11 cellular contexts compared by ENCODE assay signal in the genomic region with DNA sequence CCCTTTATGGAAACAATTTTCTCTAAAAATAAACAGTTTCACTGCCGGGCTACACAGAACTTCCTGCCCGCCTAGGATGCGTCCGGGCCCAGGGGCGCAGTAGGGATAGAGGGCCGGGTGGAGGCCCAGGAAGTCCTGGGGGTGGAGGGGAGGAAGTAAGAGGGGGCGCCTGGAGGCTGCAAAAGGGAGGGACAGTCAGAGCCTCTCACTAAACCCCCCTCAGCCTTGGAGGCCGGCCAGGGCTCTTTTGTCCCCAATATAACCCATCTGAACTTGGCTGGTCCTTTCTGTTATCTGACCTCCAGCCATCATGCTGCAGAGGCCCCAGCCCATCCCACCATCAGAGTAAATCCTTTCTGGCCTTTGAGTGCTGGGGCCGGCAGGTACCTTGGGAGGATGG. TPM values are rescaled to one million over a fixed set of nuclear protein-coding genes. Genes with fewer than 3 reads are reported as not detected.
DNase-seq lines count a peak whose midpoint lies in the region; ATAC-seq and TF ChIP-seq lines count a peak whose summit lies in the region.
"Had no signal": no experiment of that assay in that cellular context is flagged by ENCODE, and none has a peak within 500 bp of the region (broad histone marks: within the 10 kb centered on the region; RNA-seq: fewer than 3 reads in every experiment).

No MANE protein-coding gene starts in this region.

- H3K4ac ChIP-seq in mesendoderm (ENCODE audit: low read depth, low read length): no peak overlapping the region

- H3K4me2 ChIP-seq in mesendoderm (ENCODE audit: low read length): no peak overlapping the region

- H3K79me1 ChIP-seq in mesendoderm (ENCODE audit: low read length): peaks cover 5% of the 10 kb centered on the region

- intact Hi-C loops in activated naive CD4-positive, alpha-beta T cell treated with anti-CD3 and anti-CD28 coated beads for 36 hours (cut with micrococcal nuclease): loop anchor here (5.0 kb wide), 2 partner anchors 47 to 258 kb away; no protein-coding TSS in a partner anchor
- intact Hi-C loops in breast epithelium (cut with DNase I; ENCODE audit: low total_unique reads): no loop called here
- intact Hi-C loops in upper lobe of right lung (cut with DNase I): no loop called here

- CTCF ChIA-PET in activated naive CD4-positive, alpha-beta T cell treated with anti-CD3 and anti-CD28 coated beads for 36 hours (lab: Charles Lee): no interaction called here
- CTCF ChIA-PET in activated CD4-positive, alpha-beta memory T cell treated with anti-CD3 and anti-CD28 coated beads, Interleukin-2, amount 10 ng/mL, durations not matched to agents 7 days and 5 days (lab: Charles Lee): no interaction called here

- H3K4me1 ChIP-seq in breast epithelium (peaks cover 3 to 10% of the 10 kb centered on the region in 2 donors), mesendoderm (ENCODE audit: control insufficient read depth, low read depth, low read length) (peaks cover 2% of the 10 kb centered on the region), upper lobe of right lung (peaks cover 55% of the 10 kb centered on the region)

- H3K4me3 Mint-ChIP-seq in activated naive CD4-positive, alpha-beta T cell treated with anti-CD3 and anti-CD28 coated beads for 36 hours: no peak overlapping the region
- no peak overlapping the region for H3K4me3 Mint-ChIP-seq in stimulated activated memory B cell treated with anti-CD40 and anti-IgM and Interleukin-4, amounts not matched to agents 10 μg/mL and 1 μg/mL and 100 μg/mL, for 72 hours
- H3K4me3 Mint-ChIP-seq in activated CD4-positive, alpha-beta memory T cell treated with anti-CD3 and anti-CD28 coated beads, Interleukin-2, amount 10 ng/mL, durations not matched to agents 7 days and 5 days: no peak overlapping the region

- no peaks in the 10 kb centered on the region for H3K9me3 Mint-ChIP-seq in activated naive CD4-positive, alpha-beta T cell treated with anti-CD3 and anti-CD28 coated beads for 36 hours
- H3K9me3 Mint-ChIP-seq in stimulated activated memory B cell treated with anti-CD40 and anti-IgM and Interleukin-4, amounts not matched to agents 10 μg/mL and 1 μg/mL and 100 μg/mL, for 72 hours: no peaks in the 10 kb centered on the region
- no peaks in the 10 kb centered on the region for H3K9me3 Mint-ChIP-seq in activated CD4-positive, alpha-beta memory T cell treated with anti-CD3 and anti-CD28 coated beads, Interleukin-2, amount 10 ng/mL, durations not matched to agents 7 days and 5 days
- H3K9me3 Mint-ChIP-seq: activated T-helper 2 cell treated with anti-CD3 and anti-CD28 coated beads, Interferon-gamma antibody, Interleukin-2, Interleukin-4, amounts not matched to agents 10 μg/mL and 5 μg/mL and 100 μg/mL, durations not matched to agents 14 hours and 24 hours and 36 hours had no signal

- H3K27ac ChIP-seq in breast epithelium: peak overlapping the region; percentile 61 to 77
- no peak overlapping the region for H3K27ac ChIP-seq in mesendoderm (ENCODE audit: low read depth, low read length)
- H3K27ac ChIP-seq in upper lobe of right lung: peak overlapping the region; percentile 36

- H3K27me3 ChIP-seq in breast epithelium (no peaks in the 10 kb centered on the region), mesendoderm (ENCODE audit: insufficient read depth, low read length, poor library complexity) (no peaks in the 10 kb centered on the region), upper lobe of right lung (no peaks in the 10 kb centered on the region)

- H3K9me3 ChIP-seq in breast epithelium (no peaks in the 10 kb centered on the region), upper lobe of right lung (no peaks in the 10 kb centered on the region)

- no peaks in the 10 kb centered on the region for H3K36me3 Mint-ChIP-seq in activated naive CD4-positive, alpha-beta T cell treated with anti-CD3 and anti-CD28 coated beads for 36 hours (ENCODE audit: low read depth)
- H3K36me3 Mint-ChIP-seq in stimulated activated memory B cell treated with anti-CD40 and anti-IgM and Interleukin-4, amounts not matched to agents 10 μg/mL and 1 μg/mL and 100 μg/mL, for 72 hours: no peaks in the 10 kb centered on the region
- H3K36me3 Mint-ChIP-seq in activated CD4-positive, alpha-beta memory T cell treated with anti-CD3 and anti-CD28 coated beads, Interleukin-2, amount 10 ng/mL, durations not matched to agents 7 days and 5 days (ENCODE audit: low read depth): no peaks in the 10 kb centered on the region

- no peak overlapping the region for H2BK15ac ChIP-seq in mesendoderm (replicated peaks; ENCODE audit: low read depth)

- no peak overlapping the region for H2AK5ac ChIP-seq in mesendoderm (ENCODE audit: low read length)

- H3K23ac ChIP-seq in mesendoderm (ENCODE audit: low read length): no peak overlapping the region

- peaks cover 6% of the 10 kb centered on the region for H3K4me1 Mint-ChIP-seq in activated naive CD4-positive, alpha-beta T cell treated with anti-CD3 and anti-CD28 coated beads for 36 hours (ENCODE audit: low read depth)
- H3K4me1 Mint-ChIP-seq in stimulated activated memory B cell treated with anti-CD40 and anti-IgM and Interleukin-4, amounts not matched to agents 10 μg/mL and 1 μg/mL and 100 μg/mL, for 72 hours: peaks cover 11% of the 10 kb centered on the region
- H3K4me1 Mint-ChIP-seq in activated CD4-positive, alpha-beta memory T cell treated with anti-CD3 and anti-CD28 coated beads, Interleukin-2, amount 10 ng/mL, durations not matched to agents 7 days and 5 days: peaks cover 17% of the 10 kb centered on the region

- H3K4me3 ChIP-seq in breast epithelium (peak overlapping the region; percentile 59 to 93 (median 80)), mesendoderm (ENCODE audit: low read length) (no peak overlapping the region), upper lobe of right lung (peak overlapping the region; percentile 63)

- H3K27me3 Mint-ChIP-seq in activated naive CD4-positive, alpha-beta T cell treated with anti-CD3 and anti-CD28 coated beads for 36 hours (ENCODE audit: low read depth): peaks cover 12% of the 10 kb centered on the region
- H3K27me3 Mint-ChIP-seq in stimulated activated memory B cell treated with anti-CD40 and anti-IgM and Interleukin-4, amounts not matched to agents 10 μg/mL and 1 μg/mL and 100 μg/mL, for 72 hours: peaks cover 37% of the 10 kb centered on the region
- H3K27me3 Mint-ChIP-seq in activated CD4-positive, alpha-beta memory T cell treated with anti-CD3 and anti-CD28 coated beads, Interleukin-2, amount 10 ng/mL, durations not matched to agents 7 days and 5 days: peaks cover 16% of the 10 kb centered on the region

- peaks cover 1% of the 10 kb centered on the region for H3K79me2 ChIP-seq in mesendoderm (ENCODE audit: control insufficient read depth, insufficient read depth, low read length)

- H2BK5ac ChIP-seq in mesendoderm (ENCODE audit: low read length): no peak overlapping the region

- peak overlapping the region; percentile 70 for H3K56ac ChIP-seq in mesendoderm (ENCODE audit: low read length)

- H2BK120ac ChIP-seq in mesendoderm (ENCODE audit: low read depth, low read length): no peak overlapping the region

- H4K5ac ChIP-seq in mesendoderm (ENCODE audit: low read length): no peak overlapping the region

- no peak for ATAC-seq in upper lobe of right lung
- ATAC-seq in stimulated activated memory B cell treated with anti-CD40 and anti-IgM and Interleukin-4, amounts not matched to agents 10 μg/mL and 1 μg/mL and 100 μg/mL, for 72 hours: no peak

- WGBS in mesendoderm (ENCODE audit: extremely low coverage, insufficient coverage, low lambda C conversion rate): no CpG with 5 or more reads among the region's 9 CpGs

- H3K18ac ChIP-seq in mesendoderm (ENCODE audit: low read length): no peak overlapping the region

- TF ChIP-seq CTCF in breast epithelium (IDR thresholded peaks at IDR 0.05) (no peak), upper lobe of right lung (IDR thresholded peaks at IDR 0.05) (no peak)

- POLR2A ChIA-PET in activated CD4-positive, alpha-beta memory T cell treated with anti-CD3 and anti-CD28 coated beads, Interleukin-2, amount 10 ng/mL, durations not matched to agents 7 days and 5 days (lab: Charles Lee): no interaction called here

- H3K36me3 ChIP-seq in breast epithelium: peaks cover 9% of the 10 kb centered on the region
- H3K36me3 ChIP-seq in mesendoderm (ENCODE audit: control insufficient read depth, insufficient read depth, low read length): peaks cover 9% of the 10 kb centered on the region
- H3K36me3 ChIP-seq in upper lobe of right lung: peaks cover 43% of the 10 kb centered on the region

- H4K8ac ChIP-seq in mesendoderm (ENCODE audit: low read depth, low read length): no peak overlapping the region

- DNase-seq in activated naive CD4-positive, alpha-beta T cell treated with anti-CD3 and anti-CD28 coated beads for 36 hours: peak; percentile 9
- no peak for DNase-seq in activated naive CD4-positive, alpha-beta T cell (lab: John Stamatoyannopoulos, UW)
- no peak for DNase-seq in breast epithelium (ENCODE audit: low spot score in 2 of 2)
- DNase-seq in mesendoderm: no peak
- no peak for DNase-seq in upper lobe of right lung
- DNase-seq in activated CD4-positive, alpha-beta memory T cell treated with anti-CD3 and anti-CD28 coated beads, Interleukin-2, amount 10 ng/mL, durations not matched to agents 7 days and 5 days: no peak
- no peak for DNase-seq in mucosa of gallbladder (ENCODE audit: low spot score)
- DNase-seq: AML-193 had no signal

- no peak for TF ChIP-seq POLR2A in breast epithelium (IDR thresholded peaks at IDR 0.05)

- no peak overlapping the region for H3K9ac ChIP-seq in mesendoderm (ENCODE audit: low read length)

- H3K27ac Mint-ChIP-seq in activated naive CD4-positive, alpha-beta T cell treated with anti-CD3 and anti-CD28 coated beads for 36 hours: no peak overlapping the region
- no peak overlapping the region for H3K27ac Mint-ChIP-seq in stimulated activated memory B cell treated with anti-CD40 and anti-IgM and Interleukin-4, amounts not matched to agents 10 μg/mL and 1 μg/mL and 100 μg/mL, for 72 hours
- no peak overlapping the region for H3K27ac Mint-ChIP-seq in activated CD4-positive, alpha-beta memory T cell treated with anti-CD3 and anti-CD28 coated beads, Interleukin-2, amount 10 ng/mL, durations not matched to agents 7 days and 5 days
- H3K27ac Mint-ChIP-seq: activated T-helper 2 cell treated with anti-CD3 and anti-CD28 coated beads, Interferon-gamma antibody, Interleukin-2, Interleukin-4, amounts not matched to agents 10 μg/mL and 5 μg/mL and 100 μg/mL, durations not matched to agents 14 hours and 24 hours and 36 hours had no signal

RNA-seq across cellular contexts. Expression of a gene that starts 2.2 kb away (rescaled TPM):
- total RNA-seq in activated naive CD4-positive, alpha-beta T cell treated with anti-CD3 and anti-CD28 coated beads for 36 hours: 1 to 10 TPM; 1.5 to 2.0 TPM
- total RNA-seq in breast epithelium (100 to 1,000 TPM; 142 to 477 (median 197) TPM), upper lobe of right lung (268 TPM), mucosa of gallbladder (225 TPM)
- polyA plus RNA-seq in mesendoderm (2013, experiment 1 of 2): 35.4 TPM
- 33.2 TPM for polyA plus RNA-seq in mesendoderm (2013, experiment 2 of 2)
- total RNA-seq in activated CD4-positive, alpha-beta memory T cell treated with anti-CD3 and anti-CD28 coated beads, Interleukin-2, amount 10 ng/mL, durations not matched to agents 7 days and 5 days: 1 to 10 TPM; 2.3 to 2.8 TPM

RNA-seq across cellular contexts. Expression of a gene that starts 39.6 kb away (rescaled TPM):
- 100 to 1,000 TPM in 1 of 2 experiments, 10 to 100 TPM in 1; 94.7 to 102 TPM for total RNA-seq in activated naive CD4-positive, alpha-beta T cell treated with anti-CD3 and anti-CD28 coated beads for 36 hours
- 1 to 10 TPM in 2 of 3 donors, under 1 TPM in 1; 0.66 to 4.8 (median 2.3) TPM for total RNA-seq in breast epithelium
- 14.8 TPM for polyA plus RNA-seq in mesendoderm (2013, experiment 1 of 2)
- polyA plus RNA-seq in mesendoderm (2013, experiment 2 of 2): 14.2 TPM
- total RNA-seq in upper lobe of right lung: 1.1 TPM
- 10 to 100 TPM; 68.2 to 72.1 TPM for total RNA-seq in activated CD4-positive, alpha-beta memory T cell treated with anti-CD3 and anti-CD28 coated beads, Interleukin-2, amount 10 ng/mL, durations not matched to agents 7 days and 5 days
- total RNA-seq in mucosa of gallbladder: 2.1 TPM

RNA-seq across cellular contexts. Expression of a gene that starts 44.2 kb away (rescaled TPM):
- not detected for total RNA-seq in activated naive CD4-positive, alpha-beta T cell treated with anti-CD3 and anti-CD28 coated beads for 36 hours
- total RNA-seq in breast epithelium: 10 to 100 TPM in 1 of 3 donors, under 1 TPM in 1, not detected in 1; 0.44 to 17.9 TPM
- not detected for polyA plus RNA-seq in mesendoderm (2013, experiment 1 of 2)
- not detected for polyA plus RNA-seq in mesendoderm (2013, experiment 2 of 2)
- total RNA-seq in upper lobe of right lung: not detected
- not detected for total RNA-seq in activated CD4-positive, alpha-beta memory T cell treated with anti-CD3 and anti-CD28 coated beads, Interleukin-2, amount 10 ng/mL, durations not matched to agents 7 days and 5 days
- 0.95 TPM for total RNA-seq in mucosa of gallbladder
- total RNA-seq: activated T-helper 2 cell treated with anti-CD3 and anti-CD28 coated beads, Interferon-gamma antibody, Interleukin-2, Interleukin-4, amounts not matched to agents 10 μg/mL and 5 μg/mL and 100 μg/mL, durations not matched to agents 14 hours and 24 hours and 36 hours; SK-MEL-5 had no signal

Comparison
In these comparisons a context has a peak if more than half of its experiments do, and no peak if none do; other contexts are left out.
1. RNA of a gene that starts 2.2 kb away (total RNA-seq): 268 TPM in upper lobe of right lung (single experiment), 225 TPM in mucosa of gallbladder (single experiment) and 142 to 477 TPM in breast epithelium; 2.3 to 2.8 TPM in activated CD4-positive, alpha-beta memory T cell treated with anti-CD3 and anti-CD28 coated beads, Interleukin-2, amount 10 ng/mL, durations not matched to agents 7 days and 5 days and 1.5 to 2.0 TPM in activated naive CD4-positive, alpha-beta T cell treated with anti-CD3 and anti-CD28 coated beads for 36 hours; every median in the first group is over 10 times any median in the second.
2. RNA of a gene that starts 39.6 kb away (total RNA-seq): 94.7 to 102 TPM in activated naive CD4-positive, alpha-beta T cell treated with anti-CD3 and anti-CD28 coated beads for 36 hours and 68.2 to 72.1 TPM in activated CD4-positive, alpha-beta memory T cell treated with anti-CD3 and anti-CD28 coated beads, Interleukin-2, amount 10 ng/mL, durations not matched to agents 7 days and 5 days; 0.66 to 4.8 TPM in breast epithelium, 2.1 TPM in mucosa of gallbladder (single experiment) and 1.1 TPM in upper lobe of right lung (single experiment); every median in the first group is over 10 times any median in the second.